In genomic region chr17:70405492-70406220, GRCh38 we compare ENCODE assay signal across 10 cellular contexts.
DNase-seq lines count a peak whose midpoint lies in the region; ATAC-seq lines count a peak whose summit lies in the region.
"Had no signal": no experiment of that assay in that cellular context is flagged by ENCODE, and none has a peak within 500 bp of the region (broad histone marks: within the 10 kb centered on the region; RNA-seq: fewer than 3 reads in every experiment).

No MANE protein-coding gene starts in this region.

- DNase-seq in A172 (ENCODE audit: low spot score): peak; percentile 83
- DNase-seq in MV-4-11 (lab: John Stamatoyannopoulos, UW): peak; percentile 91
- no peak for DNase-seq in NCI-H2081 treated with DMSO at 0.1 percent for 48 hours (lab: John Stamatoyannopoulos, UW)
- no peak for DNase-seq in activated T-cell treated with anti-CD3 and anti-CD28 coated beads, Interleukin-2, amount 50 U/mL, for 72 hours
- no peak for DNase-seq in NCI-H1092 treated with DMSO at 0.1 percent for 48 hours (lab: John Stamatoyannopoulos, UW)
- DNase-seq: activated naive CD4-positive, alpha-beta T cell treated with anti-CD3 and anti-CD28 coated beads for 36 hours; Karpas-422 had no signal

- ATAC-seq in GM19463 (IDR thresholded peaks at IDR 0.05; ENCODE audit: unreplicated experiment) (peak; percentile 84), esophagus mucosa (peak; percentile 87), GM18517 (IDR thresholded peaks at IDR 0.05; ENCODE audit: unreplicated experiment) (no peak)
- ATAC-seq in activated T-cell treated with anti-CD3 and anti-CD28 coated beads, Interleukin-2, amount 50 U/mL, for 72 hours (replicated peaks in 1 of 2): no peak

- no peaks in the 10 kb centered on the region for H3K36me3 Mint-ChIP-seq in activated T-cell treated with anti-CD3 and anti-CD28 coated beads, Interleukin-2, amount 50 U/mL, for 72 hours (ENCODE audit: insufficient read depth in 2 of 2)

- H3K27ac Mint-ChIP-seq in activated T-cell treated with anti-CD3 and anti-CD28 coated beads, Interleukin-2, amount 50 U/mL, for 72 hours: no peak overlapping the region
- H3K27ac Mint-ChIP-seq: activated naive CD4-positive, alpha-beta T cell treated with anti-CD3 and anti-CD28 coated beads for 36 hours had no signal

- H3K9me3 Mint-ChIP-seq in activated T-cell treated with anti-CD3 and anti-CD28 coated beads, Interleukin-2, amount 50 U/mL, for 72 hours: peaks cover 1 to 2% of the 10 kb centered on the region in 2 donors

- H3K27me3 Mint-ChIP-seq in activated T-cell treated with anti-CD3 and anti-CD28 coated beads, Interleukin-2, amount 50 U/mL, for 72 hours (ENCODE audit: low read depth): no peaks in the 10 kb centered on the region

- no peak overlapping the region for H3K4me3 Mint-ChIP-seq in activated T-cell treated with anti-CD3 and anti-CD28 coated beads, Interleukin-2, amount 50 U/mL, for 72 hours
- H3K4me3 Mint-ChIP-seq: activated naive CD4-positive, alpha-beta T cell treated with anti-CD3 and anti-CD28 coated beads for 36 hours had no signal

- H3K4me1 Mint-ChIP-seq in activated T-cell treated with anti-CD3 and anti-CD28 coated beads, Interleukin-2, amount 50 U/mL, for 72 hours (ENCODE audit: low read depth): no peaks in the 10 kb centered on the region

Comparison
In these comparisons a context has a peak if more than half of its experiments do, and no peak if none do; other contexts are left out.
1. DNase-seq: peak in A172 (single experiment) and MV-4-11 (single experiment); none in NCI-H2081 treated with DMSO at 0.1 percent for 48 hours (single experiment), activated T-cell treated with anti-CD3 and anti-CD28 coated beads, Interleukin-2, amount 50 U/mL, for 72 hours (0 of 2) and NCI-H1092 treated with DMSO at 0.1 percent for 48 hours (single experiment).
2. ATAC-seq: peak in GM19463 (single experiment) and esophagus mucosa (single experiment); none in activated T-cell treated with anti-CD3 and anti-CD28 coated beads, Interleukin-2, amount 50 U/mL, for 72 hours (0 of 2) and GM18517 (single experiment).